Comparison of ENCODE assay signal across 23 cellular contexts in the genomic region with DNA sequence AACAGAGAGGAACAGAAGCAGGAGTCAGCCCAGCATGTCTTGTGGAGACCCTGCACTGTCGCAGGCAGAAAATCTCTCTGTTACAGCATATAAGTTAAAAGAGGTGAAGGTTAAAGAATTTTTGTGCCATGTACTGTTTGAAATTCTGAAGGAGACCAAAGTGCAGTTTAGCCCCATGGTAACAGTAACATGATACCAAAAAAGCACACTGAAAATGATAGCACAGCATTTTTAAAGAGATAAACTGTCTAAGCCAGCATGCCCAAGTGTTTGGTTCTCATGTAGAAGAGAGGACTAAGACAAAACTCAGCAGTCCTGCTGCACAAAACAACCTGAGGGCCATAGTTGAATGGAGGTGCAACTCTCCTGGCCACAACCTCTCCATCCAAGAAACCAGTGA. TPM values are rescaled to one million over a fixed set of nuclear protein-coding genes. Genes with fewer than 3 reads are reported as not detected.
"Had no signal": no experiment of that assay in that cellular context is flagged by ENCODE, and none has a peak within 500 bp of the region (broad histone marks: within the 10 kb centered on the region; RNA-seq: fewer than 3 reads in every experiment).

No MANE protein-coding gene starts in this region.

- H3K27ac ChIP-seq: adrenal gland, breast epithelium had no signal

- H3K9me3 ChIP-seq: adrenal gland, breast epithelium had no signal

- H3K27me3 Mint-ChIP-seq: activated naive CD8-positive, alpha-beta T cell treated with anti-CD3 and anti-CD28 coated beads, Interleukin-2, amount 10 ng/mL, durations not matched to agents 7 days and 5 days had no signal

- H3K9me3 Mint-ChIP-seq: activated naive CD8-positive, alpha-beta T cell treated with anti-CD3 and anti-CD28 coated beads, Interleukin-2, amount 10 ng/mL, durations not matched to agents 7 days and 5 days had no signal

- H3K4me3 Mint-ChIP-seq: activated CD8-positive, alpha-beta T cell treated with anti-CD3 and anti-CD28 coated beads, Interleukin-2, amount 10 ng/mL, durations not matched to agents 7 days and 5 days; activated naive CD8-positive, alpha-beta T cell treated with anti-CD3 and anti-CD28 coated beads, Interleukin-2, amount 10 ng/mL, durations not matched to agents 7 days and 5 days; T-helper 17 cell; WTC11 had no signal

- H3K27me3 ChIP-seq: adrenal gland, breast epithelium had no signal

- ATAC-seq: activated CD8-positive, alpha-beta T cell treated with anti-CD3 and anti-CD28 coated beads, Interleukin-2, amount 10 ng/mL, durations not matched to agents 7 days and 5 days; K562; PC-3; T-helper 17 cell; WTC11 had no signal

- H3K27ac Mint-ChIP-seq: activated CD8-positive, alpha-beta T cell treated with anti-CD3 and anti-CD28 coated beads, Interleukin-2, amount 10 ng/mL, durations not matched to agents 7 days and 5 days; activated naive CD8-positive, alpha-beta T cell treated with anti-CD3 and anti-CD28 coated beads, Interleukin-2, amount 10 ng/mL, durations not matched to agents 7 days and 5 days; T-helper 17 cell; WTC11 had no signal

- FAIRE-seq: K562, RCC 7860 had no signal

- H3K36me3 Mint-ChIP-seq: activated naive CD8-positive, alpha-beta T cell treated with anti-CD3 and anti-CD28 coated beads, Interleukin-2, amount 10 ng/mL, durations not matched to agents 7 days and 5 days had no signal

- H3K36me3 ChIP-seq: adrenal gland, breast epithelium had no signal

- DNase-seq: activated CD4-positive, alpha-beta T cell treated with anti-CD3 and anti-CD28 coated beads for 48 hours; activated CD4-positive, alpha-beta T cell treated with anti-CD3 and anti-CD28 coated beads, Interleukin-2, amount 50 U/mL, for 4 hours; activated CD4-positive, CD25-positive, alpha-beta regulatory T cell treated with anti-CD3 and anti-CD28 coated beads, Interleukin-2, amount 50 U/mL, for 72 hours; activated CD8-positive, alpha-beta memory T cell treated with anti-CD3 and anti-CD28 coated beads, Interleukin-2, amount 50 U/mL, for 48 hours; activated CD8-positive, alpha-beta T cell treated with anti-CD3 and anti-CD28 coated beads, Interleukin-2, amount 10 ng/mL, durations not matched to agents 7 days and 5 days; activated naive CD4-positive, alpha-beta T cell treated with anti-CD3 and anti-CD28 coated beads, Interleukin-2, amount 50 U/mL, for 16 hours; activated naive CD8-positive, alpha-beta T cell treated with anti-CD3 and anti-CD28 coated beads, Interleukin-2, amount 10 ng/mL, durations not matched to agents 7 days and 5 days; activated T-cell treated with anti-CD3 and anti-CD28 coated beads, Interleukin-2, amount 50 U/mL, for 1 hour; adrenal gland; anterior cingulate cortex; caudate nucleus; NCI-H1092; NCI-H1930; NCI-H524 treated with DMSO at 0.1 percent for 48 hours; NCI-H82; PC-3; SIG-M5; T-helper 17 cell; T-helper 9 cell had no signal

- H3K4me1 Mint-ChIP-seq: activated naive CD8-positive, alpha-beta T cell treated with anti-CD3 and anti-CD28 coated beads, Interleukin-2, amount 10 ng/mL, durations not matched to agents 7 days and 5 days; T-helper 17 cell had no signal

- H3K4me1 ChIP-seq: adrenal gland, breast epithelium had no signal

- H3K4me3 ChIP-seq: adrenal gland, breast epithelium, K562 had no signal

RNA-seq across cellular contexts. Expression of gene PARM1, which starts 41.9 kb away (rescaled TPM):
- total RNA-seq: activated CD8-positive, alpha-beta T cell treated with anti-CD3 and anti-CD28 coated beads, Interleukin-2, amount 10 ng/mL, durations not matched to agents 7 days and 5 days; activated naive CD8-positive, alpha-beta T cell treated with anti-CD3 and anti-CD28 coated beads, Interleukin-2, amount 10 ng/mL, durations not matched to agents 7 days and 5 days had no signal
- polyA plus RNA-seq: K562 had no signal
